16 cellular contexts compared by ENCODE assay signal in the genomic region with DNA sequence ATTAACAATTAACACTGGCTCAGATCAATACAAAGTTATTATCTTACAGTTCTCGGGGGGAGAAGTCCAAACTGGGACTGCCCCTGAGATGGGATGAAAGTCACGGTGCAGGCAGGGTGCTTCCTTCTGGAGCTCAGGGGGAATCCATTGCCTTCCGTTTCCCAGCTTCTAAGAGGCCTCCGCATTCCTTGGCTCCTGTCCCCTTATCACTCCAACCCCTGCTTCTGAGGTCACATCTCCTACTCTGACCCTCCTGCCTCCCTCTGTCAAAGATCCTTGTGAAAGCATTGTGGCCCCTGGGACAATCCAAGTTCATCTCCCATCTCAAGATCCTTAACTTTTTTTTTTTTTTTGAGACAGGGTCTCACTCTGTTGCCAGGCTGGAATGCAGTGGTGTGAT.
"Had no signal": no experiment of that assay in that cellular context is flagged by ENCODE, and none has a peak within 500 bp of the region (broad histone marks: within the 10 kb centered on the region; RNA-seq: fewer than 3 reads in every experiment).

No MANE protein-coding gene starts in this region.

- H3K9me3 ChIP-seq: mucosa of descending colon had no signal

- H3K27ac ChIP-seq: spleen, WERI-Rb-1 had no signal

- H3K27ac Mint-ChIP-seq: effector memory CD8-positive, alpha-beta T cell; stimulated activated naive B cell treated with anti-CD40 and anti-IgM and Interleukin-4, amounts not matched to agents 10 μg/mL and 1 μg/mL and 100 μg/mL, for 72 hours had no signal

- H3K27me3 ChIP-seq: spleen had no signal

- H3K27me3 Mint-ChIP-seq: effector memory CD8-positive, alpha-beta T cell; naive B cell; stimulated activated naive B cell treated with anti-CD40 and anti-IgM and Interleukin-4, amounts not matched to agents 10 μg/mL and 1 μg/mL and 100 μg/mL, for 72 hours had no signal

- H3K36me3 Mint-ChIP-seq: naive B cell had no signal

- H3K4me3 Mint-ChIP-seq: effector memory CD8-positive, alpha-beta T cell; naive B cell; stimulated activated naive B cell treated with anti-CD40 and anti-IgM and Interleukin-4, amounts not matched to agents 10 μg/mL and 1 μg/mL and 100 μg/mL, for 72 hours had no signal

- ATAC-seq: effector memory CD8-positive, alpha-beta T cell; mucosa of descending colon; stimulated activated naive B cell treated with anti-CD40 and anti-IgM and Interleukin-4, amounts not matched to agents 10 μg/mL and 1 μg/mL and 100 μg/mL, for 72 hours had no signal

- H3K36me3 ChIP-seq: spleen, WERI-Rb-1 had no signal

- H3K4me3 ChIP-seq: mucosa of descending colon, spleen had no signal

- DNase-seq: activated CD4-positive, alpha-beta T cell treated with anti-CD3 and anti-CD28 coated beads for 1 hour; activated CD8-positive, alpha-beta memory T cell treated with anti-CD3 and anti-CD28 coated beads for 24 hours; activated CD8-positive, alpha-beta memory T cell treated with anti-CD3 and anti-CD28 coated beads, Interleukin-2, amount 50 U/mL, for 48 hours; activated effector memory CD4-positive, alpha-beta T cell treated with anti-CD3 and anti-CD28 coated beads, Interleukin-2, amount 50 U/mL, for 16 hours; activated naive CD4-positive, alpha-beta T cell treated with anti-CD3 and anti-CD28 coated beads, Interleukin-2, amount 50 U/mL, for 16 hours; activated T-cell treated with anti-CD3 and anti-CD28 coated beads, Interleukin-2, amount 50 U/mL, for 48 hours; dermis blood vessel endothelial cell; effector memory CD8-positive, alpha-beta T cell; hippocampal formation; mammary epithelial cell; mucosa of descending colon; naive B cell; spleen; stimulated activated naive B cell treated with anti-CD40 and anti-IgM and Interleukin-4, amounts not matched to agents 10 μg/mL and 1 μg/mL and 100 μg/mL, for 72 hours; T-helper 2 cell; WERI-Rb-1 had no signal
